In the genomic region with DNA sequence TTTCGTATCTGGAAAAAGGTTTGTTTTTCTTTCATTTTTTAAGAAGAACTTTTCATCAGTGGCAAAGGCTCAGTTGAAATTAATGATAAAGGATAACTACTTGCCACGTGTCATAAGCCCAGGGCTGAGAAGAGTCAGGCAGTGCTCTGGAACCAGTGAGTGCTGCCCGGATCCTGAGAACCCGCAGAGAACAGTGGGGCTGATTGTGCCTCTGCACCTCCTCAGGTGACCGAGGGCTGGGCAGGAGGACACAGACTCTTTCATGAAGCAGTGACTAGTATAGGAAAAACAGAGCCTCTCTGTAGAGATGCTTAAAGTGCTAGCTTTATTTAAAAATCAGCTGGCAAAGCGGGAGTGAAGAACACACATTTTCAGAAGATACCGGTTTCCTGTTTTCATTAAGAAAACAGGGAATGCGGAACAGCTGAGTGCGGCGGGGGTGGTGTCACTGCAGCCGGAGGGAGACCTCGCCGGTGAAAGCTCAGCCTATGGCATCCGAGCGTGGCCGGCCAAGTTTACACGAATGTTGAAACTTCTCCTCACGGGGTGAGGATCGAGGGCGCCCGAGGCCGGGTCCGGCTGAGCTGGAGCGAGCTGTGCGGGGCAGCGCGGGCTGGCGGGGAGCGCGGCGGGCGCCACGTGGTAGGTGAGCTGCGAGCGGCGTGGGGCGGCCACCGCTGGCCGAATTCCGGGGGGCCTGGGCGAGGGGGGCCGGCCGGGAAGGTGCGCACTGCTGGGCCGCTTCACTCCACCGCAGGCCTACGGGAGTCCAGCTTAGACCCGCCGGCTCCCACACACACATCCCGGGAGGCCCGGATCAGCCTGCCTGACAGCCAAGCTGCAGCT, we compare ENCODE assay signal across 8 cellular contexts.
DNase-seq lines count a peak whose midpoint lies in the region; TF ChIP-seq lines count a peak whose summit lies in the region.

No MANE protein-coding gene starts in this region.

- TF ChIP-seq CTCF in GM13976 (IDR thresholded peaks at IDR 0.05; ENCODE audit: borderline replicate concordance, control extremely low read depth, extremely low read depth, insufficient read depth, missing control alignments) (no peak), suprapubic skin (IDR thresholded peaks at IDR 0.05) (no peak)

- WGBS in suprapubic skin = under 1% methylated on average over 42 of the region's 51 CpGs

- H3K27me3 ChIP-seq in mucosa of rectum (ENCODE audit: control insufficient read depth in 2 of 2, insufficient read depth in 2 of 2, low read length in 2 of 2) (peaks cover 0 to 2% of the 10 kb centered on the region in 2 donors), suprapubic skin (no peaks in the 10 kb centered on the region)

- in situ Hi-C loops in GM13976 (cut with MboI; ENCODE audit: low sequenced_read_pairs, unreplicated experiment) = loop anchor here (10.0 kb wide), 1 partner anchor 58 kb away; no protein-coding TSS in a partner anchor

- peak overlapping the region; percentile 52 to 61 for H3K9ac ChIP-seq in mucosa of rectum (ENCODE audit: low read depth in 1 of 2, low read length in 2 of 2)

- H3K27ac ChIP-seq in mucosa of rectum (ENCODE audit: low read depth in 2 of 2, low read length in 2 of 2) (peak overlapping the region; percentile 17 to 69), suprapubic skin (peak overlapping the region; percentile 93)

- H3K4me1 ChIP-seq in mucosa of rectum (ENCODE audit: control insufficient read depth in 2 of 2, insufficient read depth in 2 of 2, low read length in 2 of 2) (peaks cover 4 to 7% of the 10 kb centered on the region in 2 donors), suprapubic skin (peaks cover 42% of the 10 kb centered on the region)

- no peak for TF ChIP-seq POLR2A in suprapubic skin (IDR thresholded peaks at IDR 0.05)

- no peak for TF ChIP-seq EP300 in suprapubic skin (IDR thresholded peaks at IDR 0.05)

- H3K36me3 ChIP-seq in mucosa of rectum (ENCODE audit: control insufficient read depth in 2 of 2, insufficient read depth in 2 of 2, low read length in 2 of 2) (peaks cover 13 to 14% of the 10 kb centered on the region in 2 donors), suprapubic skin (peaks cover 11% of the 10 kb centered on the region)

- DNase-seq in GM13976 (ENCODE audit: low spot score) (peak; percentile 41), MV-4-11 (lab: John Stamatoyannopoulos, UW) (peak; percentile 53), fibroblast of gingiva (ENCODE audit: low read depth) (peak; percentile 78), suprapubic skin (ENCODE audit: low spot score in 2 of 2) (peak; percentile 89 to 93), NCI-H2227 treated with DMSO at 0.1 percent for 48 hours (lab: John Stamatoyannopoulos, UW) (no peak)
- peak; percentile 39 to 43 for DNase-seq in activated T-cell treated with anti-CD3 and anti-CD28 coated beads, Interleukin-2, amount 50 U/mL, for 48 hours
- no peak for DNase-seq in effector CD8-positive, alpha-beta T cell (lab: John Stamatoyannopoulos, UW)

- H3K9me3 ChIP-seq in mucosa of rectum (ENCODE audit: control insufficient read depth in 2 of 2, low read length in 2 of 2) (no peaks in the 10 kb centered on the region), suprapubic skin (no peaks in the 10 kb centered on the region)

- H3K4me3 ChIP-seq in mucosa of rectum (ENCODE audit: low read length in 2 of 2) (peak overlapping the region; percentile 53 to 65), suprapubic skin (peak overlapping the region; percentile 63)

Comparison
In these comparisons a context has a peak if more than half of its experiments do, and no peak if none do; other contexts are left out.
1. DNase-seq: peak in GM13976 (single experiment), MV-4-11 (single experiment), activated T-cell treated with anti-CD3 and anti-CD28 coated beads, Interleukin-2, amount 50 U/mL, for 48 hours (2 of 2), fibroblast of gingiva (single experiment) and suprapubic skin (2 of 2); none in NCI-H2227 treated with DMSO at 0.1 percent for 48 hours (single experiment) and effector CD8-positive, alpha-beta T cell (single experiment).